14 cellular contexts compared by ENCODE assay signal in genomic region chr3:121152573-121152972, GRCh38.
A peak's percentile ranks its signal among the peaks of the same experiment; 100 is the strongest.
DNase-seq lines count a peak whose midpoint lies in the region; ATAC-seq, FAIRE-seq and TF ChIP-seq lines count a peak whose summit lies in the region.
"Had no signal": no experiment of that assay in that cellular context is flagged by ENCODE, and none has a peak within 500 bp of the region (broad histone marks: within the 10 kb centered on the region; RNA-seq: fewer than 3 reads in every experiment).

No MANE protein-coding gene starts in this region.

- no peak overlapping the region for H3K9ac ChIP-seq in astrocyte (ENCODE audit: low read length)
- H3K9ac ChIP-seq in neural progenitor cell, result no peak overlapping the region
- H3K9ac ChIP-seq: BLaER1 had no signal

- H3F3A ChIP-seq in neural progenitor cell (ENCODE audit: low read depth), result no peaks in the 10 kb centered on the region

- no peaks in the 10 kb centered on the region for H3K9me3 ChIP-seq in astrocyte (ENCODE audit: insufficient read depth, low read depth, low read length)
- no peaks in the 10 kb centered on the region for H3K9me3 ChIP-seq in neural progenitor cell (ENCODE audit: low read depth)
- H3K9me3 ChIP-seq in esophagus squamous epithelium, result no peaks in the 10 kb centered on the region
- H3K9me3 ChIP-seq: BLaER1, psoas muscle had no signal

- no peak for FAIRE-seq in astrocyte (lab: Jason Lieb, UNC)
- FAIRE-seq: H1 had no signal

- H2AFZ ChIP-seq in astrocyte (ENCODE audit: low read depth, low read length) (no peak overlapping the region), neural progenitor cell (replicated peaks) (no peak overlapping the region)

- no peak overlapping the region for H3K4me2 ChIP-seq in astrocyte (ENCODE audit: low read length)
- H3K4me2 ChIP-seq in neural progenitor cell, result no peak overlapping the region
- H3K4me2 ChIP-seq: BLaER1 had no signal

- WGBS in esophagus squamous epithelium, 2 donors, result 51 to 57% methylated on average over 4 of the region's 4 CpGs

- H3K27ac Mint-ChIP-seq in astrocyte (ENCODE audit: unreplicated experiment) (no peak overlapping the region), neural progenitor cell (no peak overlapping the region)

- intact Hi-C loops in esophagus squamous epithelium (cut with DNase I), result no loop called here

- H3K9me3 Mint-ChIP-seq in astrocyte (ENCODE audit: unreplicated experiment), result no peaks in the 10 kb centered on the region
- no peaks in the 10 kb centered on the region for H3K9me3 Mint-ChIP-seq in neural progenitor cell

- TF ChIP-seq CTCF in LNCaP clone FGC (IDR thresholded peaks at IDR 0.05; ENCODE audit: control insufficient read depth, extremely low read depth, insufficient read depth) (peak; percentile 33; the same call in 1 of the 2 replicates), astrocyte (IDR thresholded peaks at IDR 0.05; ENCODE audit: insufficient read depth, low read depth, low read length) (peak; percentile 15), neural progenitor cell (IDR thresholded peaks at IDR 0.05) (peak; percentile 47), esophagus squamous epithelium (IDR thresholded peaks at IDR 0.05) (no peak)

- H3K27ac ChIP-seq in astrocyte (ENCODE audit: low read depth, low read length) (no peak overlapping the region), neural progenitor cell (no peak overlapping the region), esophagus squamous epithelium (no peak overlapping the region)
- H3K27ac ChIP-seq: BLaER1, psoas muscle had no signal

- no peaks in the 10 kb centered on the region for H3K36me3 ChIP-seq in astrocyte (ENCODE audit: insufficient read depth, low read length)
- no peaks in the 10 kb centered on the region for H3K36me3 ChIP-seq in neural progenitor cell
- no peaks in the 10 kb centered on the region for H3K36me3 ChIP-seq in esophagus squamous epithelium
- H3K36me3 ChIP-seq: BLaER1 had no signal

- DNase-seq in NCI-H2171 treated with DMSO at 0.1 percent for 48 hours (lab: John Stamatoyannopoulos, UW) (peak; percentile 20), NCI-H2171 (lab: John Stamatoyannopoulos, UW) (no peak), LNCaP clone FGC (ENCODE audit: low read depth) (peak; percentile 50), astrocyte (ENCODE audit: low read depth) (peak; percentile 3), neural progenitor cell (ENCODE audit: low spot score) (peak; percentile 34), esophagus squamous epithelium (lab: John Stamatoyannopoulos, UW) (no peak), NCI-H128 (lab: John Stamatoyannopoulos, UW; ENCODE audit: unreplicated experiment) (no peak)
- DNase-seq: activated CD4-positive, alpha-beta T cell treated with anti-CD3 and anti-CD28 coated beads for 1 hour; activated naive CD4-positive, alpha-beta T cell treated with anti-CD3 and anti-CD28 coated beads, Interleukin-2, amount 50 U/mL, for 16 hours; left cardiac atrium; psoas muscle had no signal

- H3K4me3 ChIP-seq in LNCaP clone FGC (ENCODE audit: low read depth, low read length) (no peak overlapping the region), astrocyte (ENCODE audit: insufficient read depth, low read depth, low read length) (no peak overlapping the region), neural progenitor cell (no peak overlapping the region), esophagus squamous epithelium (no peak overlapping the region)
- H3K4me3 ChIP-seq: BLaER1, psoas muscle had no signal

- no peak for TF ChIP-seq POLR2A in esophagus squamous epithelium (IDR thresholded peaks at IDR 0.05)

- no peaks in the 10 kb centered on the region for H3K4me1 ChIP-seq in astrocyte (ENCODE audit: insufficient read depth, low read length)
- H3K4me1 ChIP-seq in neural progenitor cell, result no peaks in the 10 kb centered on the region
- no peaks in the 10 kb centered on the region for H3K4me1 ChIP-seq in esophagus squamous epithelium
- H3K4me1 ChIP-seq: BLaER1, psoas muscle had no signal

- no peaks in the 10 kb centered on the region for H3K79me2 ChIP-seq in astrocyte (ENCODE audit: insufficient read depth, low read length)
- H3K79me2 ChIP-seq in neural progenitor cell (ENCODE audit: low read depth), result no peaks in the 10 kb centered on the region

- H3K36me3 Mint-ChIP-seq in astrocyte (ENCODE audit: low read depth, unreplicated experiment), result no peaks in the 10 kb centered on the region
- H3K36me3 Mint-ChIP-seq in neural progenitor cell, result no peaks in the 10 kb centered on the region

- H3K4me3 Mint-ChIP-seq in astrocyte (ENCODE audit: unreplicated experiment), result no peak overlapping the region
- H3K4me3 Mint-ChIP-seq in neural progenitor cell, result no peak overlapping the region

- no peaks in the 10 kb centered on the region for H3K27me3 ChIP-seq in astrocyte (ENCODE audit: insufficient read depth, low read length)
- no peaks in the 10 kb centered on the region for H3K27me3 ChIP-seq in neural progenitor cell
- H3K27me3 ChIP-seq in esophagus squamous epithelium, result no peaks in the 10 kb centered on the region
- H3K27me3 ChIP-seq: BLaER1 had no signal

- no peak for ATAC-seq in HG02970 (IDR thresholded peaks at IDR 0.05; ENCODE audit: low FRiP score, unreplicated experiment)
- ATAC-seq: left cardiac atrium, psoas muscle had no signal

- H4K20me1 ChIP-seq in astrocyte (ENCODE audit: insufficient read depth, low read length) (no peaks in the 10 kb centered on the region), neural progenitor cell (ENCODE audit: low read depth) (no peaks in the 10 kb centered on the region)
- H4K20me1 ChIP-seq: BLaER1 had no signal

- H3K27me3 Mint-ChIP-seq in astrocyte (ENCODE audit: low read depth, unreplicated experiment) (no peaks in the 10 kb centered on the region), neural progenitor cell (ENCODE audit: insufficient read depth, low read depth) (no peaks in the 10 kb centered on the region)

- peaks cover 23% of the 10 kb centered on the region for H3K4me1 Mint-ChIP-seq in astrocyte (ENCODE audit: low read depth, unreplicated experiment)
- no peaks in the 10 kb centered on the region for H3K4me1 Mint-ChIP-seq in neural progenitor cell

Comparison
In these comparisons a context has a peak if more than half of its experiments do, and no peak if none do; other contexts are left out.
1. DNase-seq: peak in NCI-H2171 treated with DMSO at 0.1 percent for 48 hours (single experiment), LNCaP clone FGC (single experiment), astrocyte (single experiment) and neural progenitor cell (single experiment); none in NCI-H2171 (single experiment), esophagus squamous epithelium (single experiment) and NCI-H128 (single experiment).
2. CTCF ChIP-seq: peak in LNCaP clone FGC (single experiment), astrocyte (single experiment) and neural progenitor cell (single experiment); none in esophagus squamous epithelium (0 of 6).